ENCODE assay signal across 1 cellular context in the genomic region with DNA sequence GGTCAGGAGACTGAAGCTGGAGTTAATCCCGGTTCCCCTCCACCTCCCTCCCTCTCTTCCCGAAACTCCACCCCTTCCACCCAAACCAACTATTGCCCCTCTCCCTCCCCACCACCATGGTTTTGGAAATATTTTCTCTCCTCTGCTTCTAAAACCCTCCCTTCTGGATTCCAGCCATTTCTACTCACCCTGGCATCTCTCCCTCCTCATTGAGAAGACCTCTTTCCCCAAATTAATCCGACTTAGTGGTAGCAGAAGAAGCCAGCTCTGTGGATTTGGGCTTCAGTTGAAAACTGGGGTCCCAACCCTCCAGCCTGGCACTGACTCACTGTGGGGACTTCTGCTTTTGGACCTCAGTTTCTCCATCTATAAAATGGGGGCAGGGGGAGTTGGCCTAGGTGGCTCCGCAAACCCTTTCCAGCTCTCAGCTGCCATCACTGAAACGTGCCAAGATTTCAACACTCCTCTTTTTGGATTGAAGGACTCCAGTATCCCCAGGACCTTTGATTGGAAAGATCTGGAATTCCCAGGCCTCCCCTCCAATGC.
TF ChIP-seq lines count a peak whose summit lies in the region.

No MANE protein-coding gene starts in this region.

TF ChIP-seq in H1, 55 proteins besides CTCF, POLR2A, EP300 and RAD21:
- TF ChIP-seq SIX5 (IDR thresholded peaks at IDR 0.05; ENCODE audit: low read depth, low read length) (no peak), SIRT6 (IDR thresholded peaks at IDR 0.05; ENCODE audit: low read length) (no peak), KDM1A (IDR thresholded peaks at IDR 0.05; ENCODE audit: borderline replicate concordance, low read length) (peak; percentile 71; the same call in 1 of the 2 replicates), TEAD4 (IDR thresholded peaks at IDR 0.05; ENCODE audit: low read depth, low read length) (no peak), SP4 (IDR thresholded peaks at IDR 0.05; ENCODE audit: low read length) (no peak), CBX5 (IDR thresholded peaks at IDR 0.05; ENCODE audit: low read depth, low read length) (no peak), JUND (IDR thresholded peaks at IDR 0.05; ENCODE audit: low read length) (no peak)
TF ChIP-seq in H1: peak in this region for 1.
